ENCODE assay signal across 8 cellular contexts in the genomic region with DNA sequence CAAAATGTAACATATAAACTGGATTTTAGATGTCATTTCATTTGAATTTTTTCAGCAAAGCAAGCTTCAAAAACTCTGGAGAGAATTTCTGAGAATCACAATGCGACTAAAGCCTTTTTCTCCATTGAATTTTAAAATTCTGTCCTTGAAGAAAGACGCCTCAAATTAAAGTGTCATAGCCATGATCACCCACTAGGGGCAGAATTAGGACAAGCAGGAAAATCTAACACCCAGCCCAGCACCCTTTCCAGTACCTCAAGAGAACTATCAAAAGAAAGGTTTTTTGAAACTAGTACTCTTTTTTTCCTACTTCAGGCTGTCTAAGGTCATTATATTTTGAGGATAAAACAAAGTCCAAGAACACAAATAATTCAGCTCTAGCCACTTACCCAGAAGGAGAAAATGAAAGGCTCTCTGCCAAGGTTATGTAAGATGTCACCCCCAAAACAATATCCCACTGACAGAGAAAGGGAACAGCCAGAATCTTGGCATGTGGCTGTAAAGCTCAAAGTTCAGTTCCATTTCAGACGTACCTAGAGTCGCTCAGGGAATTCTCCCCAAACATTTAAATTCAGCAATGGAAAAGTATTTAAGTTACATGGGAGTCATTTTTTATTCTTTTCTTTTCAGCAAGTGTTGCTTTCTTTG.
DNase-seq lines count a peak whose midpoint lies in the region; ATAC-seq and TF ChIP-seq lines count a peak whose summit lies in the region.

No MANE protein-coding gene starts in this region.

- H3K27ac ChIP-seq in thoracic aorta, result no peak overlapping the region

- H3K36me3 ChIP-seq in thoracic aorta, result no peaks in the 10 kb centered on the region

- H3K4me3 ChIP-seq in thoracic aorta, result no peak overlapping the region

- H3K4me1 ChIP-seq in thoracic aorta (ENCODE audit: control insufficient read depth in 1 of 2, low read depth in 2 of 2), result no peaks in the 10 kb centered on the region

- no peaks in the 10 kb centered on the region for H3K27me3 ChIP-seq in thoracic aorta (replicated peaks; ENCODE audit: insufficient read depth)

- DNase-seq in COR-L47 (lab: John Stamatoyannopoulos, UW) (peak; percentile 23), KBM-7 (peak; percentile 57), iPS DF 19.7 (ENCODE audit: low read depth, low spot score) (peak; percentile 20), thoracic aorta (ENCODE audit: low spot score) (no peak), DMS79 treated with DMSO at 0.1 percent for 48 hours (lab: John Stamatoyannopoulos, UW) (no peak), posterior cingulate gyrus (no peak)
- DNase-seq in activated CD4-positive, alpha-beta T cell treated with anti-CD3 and anti-CD28 coated beads for 4 hours, result peak; percentile 16 to 30

- peak; percentile 68 for TF ChIP-seq CTCF in thoracic aorta (IDR thresholded peaks at IDR 0.05)

- no peaks in the 10 kb centered on the region for H3K9me3 ChIP-seq in thoracic aorta

- intact Hi-C loops in posterior cingulate gyrus (cut with DNase I), result no loop called here

- ATAC-seq in GM18511 (IDR thresholded peaks at IDR 0.05; ENCODE audit: unreplicated experiment) (peak; percentile 68), thoracic aorta (ENCODE audit: insufficient number of reproducible peaks, low FRiP score, low read depth) (no peak)

- in situ Hi-C loops in KBM-7 (cut with MboI; ENCODE audit: low pct_unique_long_range_greater_than_20kb, low sequenced_read_pairs), result no loop called here

Comparison
In these comparisons a context has a peak if more than half of its experiments do, and no peak if none do; other contexts are left out.
1. DNase-seq: peak in COR-L47 (single experiment), KBM-7 (single experiment), activated CD4-positive, alpha-beta T cell treated with anti-CD3 and anti-CD28 coated beads for 4 hours (2 of 2) and iPS DF 19.7 (single experiment); none in thoracic aorta (single experiment), DMS79 treated with DMSO at 0.1 percent for 48 hours (single experiment) and posterior cingulate gyrus (0 of 10).